Comparison of ENCODE assay signal across 8 cellular contexts in the genomic region with DNA sequence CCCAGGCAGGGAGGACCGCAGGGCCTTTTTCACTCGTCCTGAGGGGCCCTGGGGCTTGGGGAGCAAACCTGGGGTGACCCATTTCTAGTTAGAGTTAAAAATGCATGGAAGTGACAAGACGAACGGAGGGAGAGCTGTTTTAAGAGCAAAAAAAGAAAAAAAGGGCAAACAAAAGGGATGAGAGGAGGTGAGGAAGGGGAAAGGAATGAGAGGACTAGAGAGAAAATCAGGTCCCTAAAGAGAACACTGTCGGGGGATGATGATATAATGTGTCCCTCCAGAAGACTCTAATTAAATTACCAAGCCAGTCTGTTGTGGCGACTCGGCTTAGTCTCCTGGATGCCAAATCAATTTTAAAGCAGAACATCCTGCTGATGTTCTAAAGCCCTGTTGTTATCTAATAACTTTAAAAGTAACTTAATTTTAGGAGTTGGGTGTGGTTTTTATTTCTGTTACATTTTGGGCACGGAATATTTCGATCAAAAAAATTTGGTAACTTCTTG. TPM values are rescaled to one million over a fixed set of nuclear protein-coding genes. Genes with fewer than 3 reads are reported as not detected.
DNase-seq lines count a peak whose midpoint lies in the region; ATAC-seq, FAIRE-seq and TF ChIP-seq lines count a peak whose summit lies in the region.

No MANE protein-coding gene starts in this region.

- peak overlapping the region; percentile 37 to 87 (median 49) for H3K4me3 ChIP-seq in thyroid gland (replicated peaks in 1 of 3)

- CTCF ChIA-PET in activated naive CD4-positive, alpha-beta T cell treated with anti-CD3 and anti-CD28 coated beads for 36 hours (lab: Charles Lee): interaction anchor here (0.6 kb wide), 1 partner anchor 30 kb away, joined by 3 read pairs; no protein-coding TSS in a partner anchor

- no peaks in the 10 kb centered on the region for H3K9me3 ChIP-seq in thyroid gland

- intact Hi-C loops in activated naive CD4-positive, alpha-beta T cell treated with anti-CD3 and anti-CD28 coated beads for 36 hours (cut with micrococcal nuclease): loop anchor here (1.0 to 10.0 kb wide), 5 partner anchors 46 to 998 kb away; partner anchors contain the start of gene SCAF11
- intact Hi-C loops in thyroid gland (cut with DNase I): no loop called here

- peaks cover 6 to 26% of the 10 kb centered on the region in 2 donors for H3K4me1 ChIP-seq in thyroid gland

- H3K4me1 Mint-ChIP-seq in activated naive CD4-positive, alpha-beta T cell treated with anti-CD3 and anti-CD28 coated beads for 36 hours (ENCODE audit: low read depth): peaks cover 43% of the 10 kb centered on the region
- H3K4me1 Mint-ChIP-seq in activated T-helper 17 cell treated with anti-CD3 and anti-CD28 coated beads, Interleukin-2, amount 50 U/mL, for 72 hours: peaks cover 24% of the 10 kb centered on the region

- H3K4me3 Mint-ChIP-seq in activated naive CD4-positive, alpha-beta T cell treated with anti-CD3 and anti-CD28 coated beads for 36 hours: peak overlapping the region; percentile 97
- peak overlapping the region; percentile 95 for H3K4me3 Mint-ChIP-seq in activated T-helper 17 cell treated with anti-CD3 and anti-CD28 coated beads, Interleukin-2, amount 50 U/mL, for 72 hours

- no peak for TF ChIP-seq CTCF in thyroid gland (IDR thresholded peaks at IDR 0.05)

- H3K27ac ChIP-seq in layer of hippocampus (ENCODE audit: low read depth, low read length): peak overlapping the region; percentile 77
- peak overlapping the region; percentile 83 to 99 (median 98) for H3K27ac ChIP-seq in thyroid gland

- H3K36me3 ChIP-seq in thyroid gland: no peaks in the 10 kb centered on the region

- no peak for DNase-seq in activated naive CD4-positive, alpha-beta T cell treated with anti-CD3 and anti-CD28 coated beads for 36 hours
- no peak for DNase-seq in activated naive CD4-positive, alpha-beta T cell (lab: John Stamatoyannopoulos, UW)
- no peak for DNase-seq in thyroid gland
- no peak for DNase-seq in GM12891 (ENCODE audit: insufficient read length, low spot score)
- no peak for DNase-seq in NCI-H2196 (lab: John Stamatoyannopoulos, UW; ENCODE audit: unreplicated experiment)

- H3K27ac Mint-ChIP-seq in activated naive CD4-positive, alpha-beta T cell treated with anti-CD3 and anti-CD28 coated beads for 36 hours: peak overlapping the region; percentile 66
- peak overlapping the region; percentile 91 for H3K27ac Mint-ChIP-seq in activated T-helper 17 cell treated with anti-CD3 and anti-CD28 coated beads, Interleukin-2, amount 50 U/mL, for 72 hours

- ATAC-seq in activated T-helper 17 cell treated with anti-CD3 and anti-CD28 coated beads, Interleukin-2, amount 50 U/mL, for 72 hours (replicated peaks): no peak
- ATAC-seq in HG03135 (IDR thresholded peaks at IDR 0.05; ENCODE audit: unreplicated experiment): no peak

- 22 to 24% methylated on average over 9 of the region's 9 CpGs for WGBS in thyroid gland, 2 donors

- peaks cover 4% of the 10 kb centered on the region for H3K36me3 Mint-ChIP-seq in activated naive CD4-positive, alpha-beta T cell treated with anti-CD3 and anti-CD28 coated beads for 36 hours (ENCODE audit: low read depth)
- H3K36me3 Mint-ChIP-seq in activated T-helper 17 cell treated with anti-CD3 and anti-CD28 coated beads, Interleukin-2, amount 50 U/mL, for 72 hours (ENCODE audit: low read depth): peaks cover 8% of the 10 kb centered on the region

- no peaks in the 10 kb centered on the region for H3K9me3 Mint-ChIP-seq in activated naive CD4-positive, alpha-beta T cell treated with anti-CD3 and anti-CD28 coated beads for 36 hours
- H3K9me3 Mint-ChIP-seq in activated T-helper 17 cell treated with anti-CD3 and anti-CD28 coated beads, Interleukin-2, amount 50 U/mL, for 72 hours: no peaks in the 10 kb centered on the region

- no peaks in the 10 kb centered on the region for H3K27me3 Mint-ChIP-seq in activated naive CD4-positive, alpha-beta T cell treated with anti-CD3 and anti-CD28 coated beads for 36 hours (ENCODE audit: low read depth)
- no peaks in the 10 kb centered on the region for H3K27me3 Mint-ChIP-seq in activated T-helper 17 cell treated with anti-CD3 and anti-CD28 coated beads, Interleukin-2, amount 50 U/mL, for 72 hours

- H3K27me3 ChIP-seq in layer of hippocampus (ENCODE audit: control insufficient read depth, insufficient read depth, low read length) (no peaks in the 10 kb centered on the region), thyroid gland (no peaks in the 10 kb centered on the region)

- no peak for FAIRE-seq in GM12891 (lab: Jason Lieb, UNC)

- TF ChIP-seq POLR2A in thyroid gland (IDR thresholded peaks at IDR 0.05): no peak
- TF ChIP-seq POLR2A in GM12891 (IDR thresholded peaks at IDR 0.05; ENCODE audit: low read depth, low read length): no peak

TF ChIP-seq in GM12891, 5 proteins besides CTCF, POLR2A, EP300 and RAD21:
- TF ChIP-seq POU2F2 (IDR thresholded peaks at IDR 0.05; ENCODE audit: low read depth, low read length) (no peak), TAF1 (IDR thresholded peaks at IDR 0.05; ENCODE audit: low read depth, low read length) (no peak), SPI1 (IDR thresholded peaks at IDR 0.05; ENCODE audit: low read depth, low read length) (no peak), POLR2AphosphoS5 (IDR thresholded peaks at IDR 0.05; ENCODE audit: low read depth, low read length) (no peak), PAX5 (IDR thresholded peaks at IDR 0.05; ENCODE audit: insufficient read depth, low read length, severe bottlenecking) (no peak)

RNA-seq across cellular contexts. Expression of gene ANO6, which starts 1.1 kb away (rescaled TPM):
- total RNA-seq in activated naive CD4-positive, alpha-beta T cell treated with anti-CD3 and anti-CD28 coated beads for 36 hours: 10 to 100 TPM; 12.9 to 14.6 TPM
- 10 to 100 TPM; 26.8 to 45.1 TPM for total RNA-seq in activated T-helper 17 cell treated with anti-CD3 and anti-CD28 coated beads, Interleukin-2, amount 50 U/mL, for 72 hours
- 10 to 100 TPM; 37.3 to 61.1 (median 48.1) TPM for total RNA-seq in thyroid gland
- 11.7 TPM for polyA plus RNA-seq in GM12891 (2012; ENCODE audit: low read depth, missing spikeins)
